8 cellular contexts compared by ENCODE assay signal in the genomic region with DNA sequence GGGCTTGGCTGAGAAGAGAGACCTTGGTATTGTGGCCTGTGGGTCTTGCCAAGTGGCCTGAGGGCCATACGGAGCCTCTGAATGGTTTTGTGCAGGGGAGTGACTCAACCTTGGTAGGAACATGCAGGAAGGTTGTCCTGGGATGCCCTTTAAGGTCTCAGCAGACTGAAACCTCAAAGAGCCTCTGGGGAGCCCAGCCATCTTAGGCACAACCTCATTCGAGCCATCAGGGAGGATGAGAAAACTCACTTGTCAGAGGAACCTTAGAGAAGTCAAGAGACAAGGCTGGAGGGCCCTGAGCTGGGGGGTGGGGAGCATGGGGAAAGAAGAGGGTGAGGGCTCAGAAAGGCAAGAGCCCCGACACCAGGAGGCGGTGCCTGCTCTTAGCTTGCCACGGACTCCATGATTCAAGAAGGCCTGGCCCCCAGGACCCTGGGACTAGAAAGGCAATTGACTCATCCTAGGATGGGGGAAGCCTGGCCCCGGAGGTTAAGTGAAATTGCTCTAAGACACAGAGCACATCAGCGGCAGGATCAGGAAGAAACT. TPM values are rescaled to one million over a fixed set of nuclear protein-coding genes. Genes with fewer than 3 reads are reported as not detected.
DNase-seq lines count a peak whose midpoint lies in the region; ATAC-seq, FAIRE-seq and TF ChIP-seq lines count a peak whose summit lies in the region.

No MANE protein-coding gene starts in this region.

- H4K5ac ChIP-seq in H1 (ENCODE audit: insufficient read length, low read depth, low read length): no peak overlapping the region

- peak overlapping the region; percentile 9; the same call in 1 of the 2 replicates for H4K8ac ChIP-seq in H1 (ENCODE audit: extremely low read depth, insufficient read depth, low read length)

- no peak overlapping the region for H3K14ac ChIP-seq in H1 (ENCODE audit: insufficient read length)

- 50% methylated on average over 7 of the region's 7 CpGs; no CpG with 5 or more reads in 1 of the 2 experiments for WGBS in H1 (ENCODE audit: extremely low coverage in 1 of 2, insufficient coverage in 1 of 2, insufficient read length in 1 of 2, insufficient replicate concordance in 2 of 2, low coverage in 1 of 2, low lambda C conversion rate in 2 of 2, missing lambda C conversion rate in 1 of 2), 2 experiments

- peaks cover 6 to 28% (median 23%) of the 10 kb centered on the region in 4 experiments for H3K4me1 ChIP-seq in H1 (replicated peaks in 1 of 4; ENCODE audit: control insufficient read depth in 3 of 4, insufficient read depth in 4 of 4, low read length in 3 of 4)

- peak overlapping the region; percentile 87; the same call in 1 of the 2 replicates for H2BK12ac ChIP-seq in H1 (ENCODE audit: low read depth, low read length)

- DNase-seq in AG20443 (ENCODE audit: low spot score) (peak; percentile 81), T1000 (lab: John Stamatoyannopoulos, UW) (peak; percentile 87), H1 (ENCODE audit: low read depth in 1 of 2, low spot score in 2 of 2) (peak in 1 of 2 experiments; percentile 64), nephron progenitor cell (no peak), NCI-H1694 treated with DMSO at 0.1 percent for 48 hours (lab: John Stamatoyannopoulos, UW) (no peak), amniotic stem cell (lab: John Stamatoyannopoulos, UW) (no peak)

- peak overlapping the region; percentile 90; the same call in 1 of the 2 replicates for H2BK15ac ChIP-seq in H1 (ENCODE audit: low read length)

- no peak overlapping the region for H2BK20ac ChIP-seq in H1 (ENCODE audit: low read length)

- H3K4me1 Mint-ChIP-seq in nephron progenitor cell: peaks cover 52% of the 10 kb centered on the region

- TF ChIP-seq EP300 in H1 (IDR thresholded peaks at IDR 0.05; ENCODE audit: borderline replicate concordance in 1 of 2, low read depth in 2 of 2, low read length in 2 of 2): no peak

- H3K56ac ChIP-seq in H1 (replicated peaks; ENCODE audit: insufficient read length, low read depth, low read length): no peak overlapping the region

- H2AFZ ChIP-seq in H1 (ENCODE audit: low read length): 0 out of 2 replicates have a peak overlapping the region, but pooled peaks have one; percentile 36

- no peaks in the 10 kb centered on the region for H3K36me3 Mint-ChIP-seq in nephron progenitor cell (ENCODE audit: low read depth)

- CTCF ChIA-PET in H1 (lab: Charles Lee; ENCODE audit: partially characterized antibody): interaction anchor here (0.6 to 1.8 kb wide), 9 partner anchors 11 to 524 kb away, joined by 3 to 12 read pairs (median 4); no protein-coding TSS in a partner anchor

- no peaks in the 10 kb centered on the region for H3K79me2 ChIP-seq in H1 (ENCODE audit: control insufficient read depth in 1 of 2, insufficient read depth in 2 of 2, low read length in 2 of 2)

- H3K36me3 ChIP-seq in H1 (ENCODE audit: control insufficient read depth in 2 of 4, insufficient read depth in 4 of 4, low read length in 3 of 4): no peaks in the 10 kb centered on the region

- H2BK5ac ChIP-seq in H1 (ENCODE audit: low read depth, low read length): no peak overlapping the region

- peak overlapping the region; percentile 43 to 62 (median 53); a peak in 7 of 8 replicates for H3K4me3 ChIP-seq in H1 (ENCODE audit: extremely low read depth in 1 of 4, insufficient read depth in 2 of 4, low read depth in 3 of 4, low read length in 4 of 4)

- ATAC-seq in GM18873 (IDR thresholded peaks at IDR 0.05; ENCODE audit: low FRiP score, unreplicated experiment) (peak; percentile 6), HG03066 (IDR thresholded peaks at IDR 0.05; ENCODE audit: low read depth, unreplicated experiment) (peak; percentile 7)

- no peak for TF ChIP-seq RAD21 in H1 (IDR thresholded peaks at IDR 0.05 in 1 of 2, conservative IDR thresholded peaks at IDR 0.05 in 1 of 2; ENCODE audit: low read depth in 2 of 2, low read length in 2 of 2)

- H3K4me3 Mint-ChIP-seq in nephron progenitor cell: peak overlapping the region; percentile 80

- POLR2A ChIA-PET in H1 (lab: Charles Lee; ENCODE audit: partially characterized antibody): interaction anchor here (1.3 to 2.0 kb wide), 2 partner anchors 44 to 55 kb away, joined by 4 to 5 read pairs; a partner anchor contains a TSS

- FAIRE-seq in H1 (lab: Jason Lieb, UNC): no peak

- H3K18ac ChIP-seq in H1 (ENCODE audit: extremely low read depth, low read length): peak overlapping the region; percentile 83

- H3K23me2 ChIP-seq in H1 (ENCODE audit: low read depth, low read length): peaks cover 4% of the 10 kb centered on the region; the same call in 1 of the 2 replicates

- H3K9me3 Mint-ChIP-seq in nephron progenitor cell: no peaks in the 10 kb centered on the region

- no peak overlapping the region for H2BK120ac ChIP-seq in H1 (replicated peaks; ENCODE audit: low read depth, low read length)

- H4K91ac ChIP-seq in H1 (replicated peaks; ENCODE audit: insufficient read length, low read length): no peak overlapping the region

- H3K9me3 ChIP-seq in H1 (ENCODE audit: insufficient read depth in 2 of 2, low read depth in 1 of 2, low read length in 1 of 2): no peaks in the 10 kb centered on the region

- H4K20me1 ChIP-seq in H1 (replicated peaks in 1 of 2; ENCODE audit: control insufficient read depth in 1 of 2, insufficient read depth in 2 of 2, low read length in 2 of 2): no peaks in the 10 kb centered on the region

- H3K9ac ChIP-seq in H1 (replicated peaks in 1 of 4; ENCODE audit: extremely low read depth in 1 of 4, low read depth in 3 of 4, low read length in 3 of 4): no peak overlapping the region

- H2AK5ac ChIP-seq in H1 (ENCODE audit: low read depth, low read length): no peak overlapping the region

- no peak overlapping the region for H3K27ac ChIP-seq in H1 (ENCODE audit: low read depth, low read length)

- H3K27ac Mint-ChIP-seq in nephron progenitor cell: no peak overlapping the region

- TF ChIP-seq CTCF in H1 (IDR thresholded peaks at IDR 0.05; ENCODE audit: control extremely low read depth in 1 of 3, insufficient read depth in 1 of 3, low read depth in 1 of 3, low read length in 3 of 3): no peak
- no peak for TF ChIP-seq CTCF in nephron progenitor cell (IDR thresholded peaks at IDR 0.05)

- H3K27me3 Mint-ChIP-seq in nephron progenitor cell (ENCODE audit: low read depth, poor library complexity): peaks cover 3% of the 10 kb centered on the region

- no peak for TF ChIP-seq POLR2A in H1 (IDR thresholded peaks at IDR 0.05; ENCODE audit: control extremely low read depth in 1 of 2, low read depth in 2 of 2, low read length in 2 of 2)

- H3K4me2 ChIP-seq in H1 (ENCODE audit: insufficient read depth in 1 of 2, low read depth in 2 of 2, low read length in 2 of 2): peak overlapping the region; percentile 82 to 90

- H3K23ac ChIP-seq in H1 (ENCODE audit: insufficient read length): no peak overlapping the region

- H3K27me3 ChIP-seq in H1 (replicated peaks in 1 of 4; ENCODE audit: control insufficient read depth in 3 of 4, extremely low read depth in 1 of 4, insufficient read depth in 3 of 4, low read length in 3 of 4): peaks cover 0 to 2% (median 0%) of the 10 kb centered on the region in 4 experiments; a peak in 2 of 7 replicates

- H3K79me1 ChIP-seq in H1 (ENCODE audit: low read depth, low read length): no peaks in the 10 kb centered on the region

- H3K4ac ChIP-seq in H1 (replicated peaks; ENCODE audit: insufficient read length, low read depth, low read length): no peak overlapping the region

TF ChIP-seq in H1, 55 proteins besides CTCF, POLR2A, EP300 and RAD21 (continues in another document):
- TF ChIP-seq, protein P1, sequence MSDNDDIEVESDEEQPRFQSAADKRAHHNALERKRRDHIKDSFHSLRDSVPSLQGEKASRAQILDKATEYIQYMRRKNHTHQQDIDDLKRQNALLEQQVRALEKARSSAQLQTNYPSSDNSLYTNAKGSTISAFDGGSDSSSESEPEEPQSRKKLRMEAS (IDR thresholded peaks at IDR 0.05): no peak
- TF ChIP-seq, protein P2, sequence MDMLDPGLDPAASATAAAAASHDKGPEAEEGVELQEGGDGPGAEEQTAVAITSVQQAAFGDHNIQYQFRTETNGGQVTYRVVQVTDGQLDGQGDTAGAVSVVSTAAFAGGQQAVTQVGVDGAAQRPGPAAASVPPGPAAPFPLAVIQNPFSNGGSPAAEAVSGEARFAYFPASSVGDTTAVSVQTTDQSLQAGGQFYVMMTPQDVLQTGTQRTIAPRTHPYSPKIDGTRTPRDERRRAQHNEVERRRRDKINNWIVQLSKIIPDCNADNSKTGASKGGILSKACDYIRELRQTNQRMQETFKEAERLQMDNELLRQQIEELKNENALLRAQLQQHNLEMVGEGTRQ (IDR thresholded peaks at IDR 0.05; ENCODE audit: low read length): no peak
- TF ChIP-seq TEAD4 (IDR thresholded peaks at IDR 0.05; ENCODE audit: low read depth, low read length): no peak

RNA-seq across cellular contexts. Expression of a gene that starts 13.0 kb away (rescaled TPM):
- 4.9 and 6.1 TPM in 2 replicates for total RNA-seq in H1 (2021; fragmentation: NEBNext Ultra II Directional; extraction: Animal tissue kit (Norgen Biotek cat#: 25700))
- polyA plus RNA-seq in H1 (2011; rRNA removed): 13.0 and 13.2 TPM in 2 replicates
- 12.3 TPM for polyA plus RNA-seq in H1 (2011; cell fraction: cytosol; rRNA removed)
- polyA plus RNA-seq in H1 (2011; cell fraction: nucleus; rRNA removed): 8.3 TPM
- polyA plus RNA-seq in H1 (2012, experiment 1 of 2): 9.7 to 19.5 TPM (median 15.7 TPM) in 4 replicates
- polyA plus RNA-seq in H1 (2012, experiment 2 of 2): 15.5 TPM
- 9.2 TPM for polyA plus RNA-seq in H1 (2013, experiment 1 of 2)
- 11.9 TPM for polyA plus RNA-seq in H1 (2013, experiment 2 of 2)
- 0.79 and 1.7 TPM in 2 replicates for polyA minus RNA-seq in H1 (2011; rRNA and poly(A)+ RNA removed)
- 2.9 TPM for polyA minus RNA-seq in H1 (2011; cell fraction: cytosol; rRNA and poly(A)+ RNA removed)
- 1.9 TPM for polyA minus RNA-seq in H1 (2011; cell fraction: nucleus; rRNA and poly(A)+ RNA removed)

RNA-seq across cellular contexts. Expression of a gene that starts 24.0 kb away (rescaled TPM):
- total RNA-seq in H1 (2021; fragmentation: NEBNext Ultra II Directional; extraction: Animal tissue kit (Norgen Biotek cat#: 25700)): 0.22 and 0.36 TPM in 2 replicates
- 0.86 and 0.95 TPM in 2 replicates for polyA plus RNA-seq in H1 (2011; rRNA removed)
- 0.62 TPM for polyA plus RNA-seq in H1 (2011; cell fraction: cytosol; rRNA removed)
- polyA plus RNA-seq in H1 (2011; cell fraction: nucleus; rRNA removed): 1.6 TPM
- 0.39 to 0.50 TPM (median 0.42 TPM) in 3 of 4 replicates, not detected in the other for polyA plus RNA-seq in H1 (2012, experiment 1 of 2)
- 0.18 TPM for polyA plus RNA-seq in H1 (2012, experiment 2 of 2)
- 0.34 TPM for polyA plus RNA-seq in H1 (2013, experiment 1 of 2)
- polyA plus RNA-seq in H1 (2013, experiment 2 of 2): 0.33 TPM
- polyA minus RNA-seq in H1 (2011; rRNA and poly(A)+ RNA removed): 0.57 and 1.2 TPM in 2 replicates
- not detected for polyA minus RNA-seq in H1 (2011; cell fraction: cytosol; rRNA and poly(A)+ RNA removed)
- polyA minus RNA-seq in H1 (2011; cell fraction: nucleus; rRNA and poly(A)+ RNA removed): 0.60 TPM

RNA-seq across cellular contexts. Expression of a gene that starts 55.1 kb away (rescaled TPM):
- 35.1 and 39.4 TPM in 2 replicates for total RNA-seq in H1 (2021; fragmentation: NEBNext Ultra II Directional; extraction: Animal tissue kit (Norgen Biotek cat#: 25700))
- 4.4 and 8.6 TPM in 2 replicates for polyA plus RNA-seq in H1 (2011; rRNA removed)
- polyA plus RNA-seq in H1 (2011; cell fraction: cytosol; rRNA removed): 3.3 TPM
- polyA plus RNA-seq in H1 (2011; cell fraction: nucleus; rRNA removed): 17.1 TPM
- 18.4 to 23.0 TPM (median 21.1 TPM) in 4 replicates for polyA plus RNA-seq in H1 (2012, experiment 1 of 2)
- 17.0 TPM for polyA plus RNA-seq in H1 (2012, experiment 2 of 2)
- 11.2 TPM for polyA plus RNA-seq in H1 (2013, experiment 1 of 2)
- polyA plus RNA-seq in H1 (2013, experiment 2 of 2): 11.1 TPM
- 4.4 and 6.1 TPM in 2 replicates for polyA minus RNA-seq in H1 (2011; rRNA and poly(A)+ RNA removed)
- 11.9 TPM for polyA minus RNA-seq in H1 (2011; cell fraction: cytosol; rRNA and poly(A)+ RNA removed)
- 10.5 TPM for polyA minus RNA-seq in H1 (2011; cell fraction: nucleus; rRNA and poly(A)+ RNA removed)

Comparison
In these comparisons a context has a peak if more than half of its experiments do, and no peak if none do; other contexts are left out.
1. DNase-seq: peak in AG20443 (single experiment) and T1000 (single experiment); none in nephron progenitor cell (single experiment), NCI-H1694 treated with DMSO at 0.1 percent for 48 hours (single experiment) and amniotic stem cell (single experiment).